9 cellular contexts compared by ENCODE assay signal in genomic region chr1:91684599-91685196, GRCh38.
DNase-seq lines count a peak whose midpoint lies in the region; ATAC-seq and TF ChIP-seq lines count a peak whose summit lies in the region.
"Had no signal": no experiment of that assay in that cellular context is flagged by ENCODE, and none has a peak within 500 bp of the region (broad histone marks: within the 10 kb centered on the region; RNA-seq: fewer than 3 reads in every experiment).

No MANE protein-coding gene starts in this region.

- TF ChIP-seq CTCF in brain (conservative IDR thresholded peaks at IDR 0.05), result no peak
- no peak for TF ChIP-seq CTCF in GM10248 (IDR thresholded peaks at IDR 0.05; ENCODE audit: control extremely low read depth, extremely low read depth, low read depth, missing control alignments)

- peaks cover 4% of the 10 kb centered on the region for H3K36me3 ChIP-seq in CD8-positive, alpha-beta memory T cell (ENCODE audit: insufficient read depth, low read length)
- H3K36me3 ChIP-seq in muscle layer of colon (ENCODE audit: insufficient read depth, low read length), result peaks cover 21% of the 10 kb centered on the region

- no peak overlapping the region for H3K27ac ChIP-seq in CD8-positive, alpha-beta memory T cell (ENCODE audit: low read depth, low read length)
- H3K27ac ChIP-seq in muscle layer of colon (ENCODE audit: low read depth, low read length), result peak overlapping the region; percentile 19

- DNase-seq in CD8-positive, alpha-beta memory T cell, result peak in 2 of 5 donors; percentile 1 to 6
- DNase-seq in occipital lobe (lab: John Stamatoyannopoulos, UW), result no peak
- no peak for DNase-seq in GM10248 (ENCODE audit: extremely low spot score)
- DNase-seq in HK-2 (ENCODE audit: unreplicated experiment), result no peak
- DNase-seq: H7 had no signal

- H3K9me3 ChIP-seq in CD8-positive, alpha-beta memory T cell (ENCODE audit: low read length), result no peaks in the 10 kb centered on the region
- no peaks in the 10 kb centered on the region for H3K9me3 ChIP-seq in muscle layer of colon (ENCODE audit: low read length)

- peaks cover 20 to 64% (median 22%) of the 10 kb centered on the region in 3 donors for H3K36me3 Mint-ChIP-seq in CD8-positive, alpha-beta memory T cell
- H3K36me3 Mint-ChIP-seq in brain, result no peaks in the 10 kb centered on the region

- CTCF ChIA-PET in CD8-positive, alpha-beta memory T cell (lab: Charles Lee), result interaction anchor here (1.5 kb wide), 1 partner anchor 172 kb away, joined by 8 read pairs; no protein-coding TSS in a partner anchor
- CTCF ChIA-PET in GM10248 (lab: Yijun Ruan, JAX), result interaction anchor here (1.4 to 2.0 kb wide), 2 partner anchors 12 to 22 kb away, joined by 3 to 6 read pairs; no protein-coding TSS in a partner anchor

- no peak overlapping the region for H3K9ac ChIP-seq in muscle layer of colon (ENCODE audit: low read length)

- POLR2A ChIA-PET in CD8-positive, alpha-beta memory T cell (lab: Charles Lee), result no interaction called here
- POLR2A ChIA-PET in GM10248 (lab: Yijun Ruan, JAX), result no interaction called here

- ATAC-seq in HG02852 (IDR thresholded peaks at IDR 0.05; ENCODE audit: unreplicated experiment) (peak; percentile 53), HG03354 (IDR thresholded peaks at IDR 0.05; ENCODE audit: poor library complexity, severe bottlenecking, unreplicated experiment) (no peak)

- no peak overlapping the region for H3K4me3 ChIP-seq in CD8-positive, alpha-beta memory T cell (ENCODE audit: low read length)
- no peak overlapping the region for H3K4me3 ChIP-seq in muscle layer of colon (ENCODE audit: low read depth in 1 of 2, low read length in 2 of 2)

- no peaks in the 10 kb centered on the region for H3K27me3 ChIP-seq in CD8-positive, alpha-beta memory T cell (ENCODE audit: insufficient read depth, low read length, poor library complexity, severe bottlenecking)
- H3K27me3 ChIP-seq in muscle layer of colon (ENCODE audit: control insufficient read depth in 1 of 2, insufficient read depth in 2 of 2, low read length in 2 of 2), result no peaks in the 10 kb centered on the region

- peak overlapping the region in 6 of 7 donors; percentile 28 to 77 (median 60) for H3K4me3 Mint-ChIP-seq in CD8-positive, alpha-beta memory T cell
- H3K4me3 Mint-ChIP-seq in brain, result peak overlapping the region in 1 of 5 experiments; percentile 20

- no peaks in the 10 kb centered on the region for H3K27me3 Mint-ChIP-seq in CD8-positive, alpha-beta memory T cell
- no peaks in the 10 kb centered on the region for H3K27me3 Mint-ChIP-seq in brain

- peaks cover 25% of the 10 kb centered on the region for H3K4me1 ChIP-seq in CD8-positive, alpha-beta memory T cell (ENCODE audit: insufficient read depth, low read length)
- H3K4me1 ChIP-seq in muscle layer of colon (ENCODE audit: insufficient read depth, low read length), result peaks cover 26% of the 10 kb centered on the region

- peak overlapping the region; percentile 79 to 92 (median 88) for H3K27ac Mint-ChIP-seq in CD8-positive, alpha-beta memory T cell
- H3K27ac Mint-ChIP-seq in brain, result peak overlapping the region in 3 of 5 experiments; percentile 74 to 79 (median 77)

- H3K9me3 Mint-ChIP-seq in CD8-positive, alpha-beta memory T cell, result no peaks in the 10 kb centered on the region
- H3K9me3 Mint-ChIP-seq in brain, result no peaks in the 10 kb centered on the region

- peaks cover 34 to 65% (median 38%) of the 10 kb centered on the region in 3 donors for H3K4me1 Mint-ChIP-seq in CD8-positive, alpha-beta memory T cell
- H3K4me1 Mint-ChIP-seq in brain, result peaks cover 73% of the 10 kb centered on the region
